ENCODE assay signal across 37 cellular contexts in the genomic region with DNA sequence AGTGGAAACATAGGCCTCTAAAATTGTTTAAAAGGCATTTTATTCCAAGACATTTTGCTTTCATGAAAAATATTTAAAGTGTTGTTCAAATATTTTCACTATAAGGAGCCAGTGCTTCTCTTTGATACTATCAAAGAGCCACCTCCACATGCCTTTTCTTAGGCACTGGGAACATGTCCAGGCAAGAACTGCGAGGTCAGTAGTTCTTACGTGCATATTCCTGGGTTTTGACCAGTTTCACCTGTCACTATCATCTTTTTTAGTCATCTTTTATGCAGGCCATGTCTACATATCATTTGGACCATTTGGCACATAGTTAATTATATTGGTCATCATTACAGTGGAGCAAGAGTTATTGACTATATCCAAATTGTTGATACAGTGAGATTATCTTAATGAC.
"Had no signal": no experiment of that assay in that cellular context is flagged by ENCODE, and none has a peak within 500 bp of the region (broad histone marks: within the 10 kb centered on the region; RNA-seq: fewer than 3 reads in every experiment).

No MANE protein-coding gene starts in this region.

- H3K27me3 ChIP-seq: cardiac muscle cell had no signal

- H3K4me3 Mint-ChIP-seq: activated CD4-positive, alpha-beta T cell treated with anti-CD3 and anti-CD28 coated beads for 36 hours; activated CD4-positive, alpha-beta T cell treated with anti-CD3 and anti-CD28 coated beads, Interleukin-2, amount 10 ng/mL, durations not matched to agents 7 days and 5 days; activated naive CD4-positive, alpha-beta T cell treated with anti-CD3 and anti-CD28 coated beads, Interleukin-2, amount 10 ng/mL, durations not matched to agents 7 days and 5 days; activated naive CD8-positive, alpha-beta T cell; activated naive CD8-positive, alpha-beta T cell treated with anti-CD3 and anti-CD28 coated beads, Interleukin-2, amount 50 U/mL, for 24 hours; activated T-cell treated with anti-CD3 and anti-CD28 coated beads, Interleukin-2, amount 50 U/mL, for 4 hours; activated T-helper 1 cell treated with anti-CD3 and anti-CD28 coated beads, Interleukin-12 subunit alpha, Interleukin-12 subunit beta, Interleukin-2, Interleukin-4 antibody, amounts not matched to agents 30 ng/mL and 10 ng/mL and 1 ng/mL, durations not matched to agents 14 hours and 24 hours and 36 hours; brain; central memory CD8-positive, alpha-beta T cell; T-helper 1 cell treated with Interleukin-12 subunit alpha and Interleukin-12 subunit beta and Interleukin-4 antibody, amounts not matched to agents 30 μg/mL and 1 μg/mL, for 36 hours; T-helper 2 cell treated with Interferon-gamma antibody and Interleukin-4, amounts not matched to agents 5 μg/mL and 100 μg/mL, for 36 hours had no signal

- H3K36me3 ChIP-seq: cardiac muscle cell had no signal

- H3K4me2 ChIP-seq: PC-9 had no signal

- H3K4me1 Mint-ChIP-seq: activated CD4-positive, alpha-beta T cell treated with anti-CD3 and anti-CD28 coated beads for 36 hours; activated CD4-positive, alpha-beta T cell treated with anti-CD3 and anti-CD28 coated beads, Interleukin-2, amount 10 ng/mL, durations not matched to agents 7 days and 5 days; activated naive CD4-positive, alpha-beta T cell treated with anti-CD3 and anti-CD28 coated beads, Interleukin-2, amount 10 ng/mL, durations not matched to agents 7 days and 5 days; activated naive CD8-positive, alpha-beta T cell treated with anti-CD3 and anti-CD28 coated beads, Interleukin-2, amount 50 U/mL, for 24 hours; brain; central memory CD8-positive, alpha-beta T cell had no signal

- H3K9me3 Mint-ChIP-seq: activated CD4-positive, alpha-beta T cell treated with anti-CD3 and anti-CD28 coated beads, Interleukin-2, amount 10 ng/mL, durations not matched to agents 7 days and 5 days; activated T-cell treated with anti-CD3 and anti-CD28 coated beads, Interleukin-2, amount 50 U/mL, for 4 hours; activated T-helper 1 cell treated with anti-CD3 and anti-CD28 coated beads, Interleukin-12 subunit alpha, Interleukin-12 subunit beta, Interleukin-2, Interleukin-4 antibody, amounts not matched to agents 30 ng/mL and 10 ng/mL and 1 ng/mL, durations not matched to agents 14 hours and 24 hours and 36 hours; brain; central memory CD8-positive, alpha-beta T cell; T-helper 1 cell treated with Interleukin-12 subunit alpha and Interleukin-12 subunit beta and Interleukin-4 antibody, amounts not matched to agents 30 μg/mL and 1 μg/mL, for 36 hours; T-helper 2 cell treated with Interferon-gamma antibody and Interleukin-4, amounts not matched to agents 5 μg/mL and 100 μg/mL, for 36 hours had no signal

- H3K27ac Mint-ChIP-seq: activated CD4-positive, alpha-beta T cell treated with anti-CD3 and anti-CD28 coated beads for 36 hours; activated CD4-positive, alpha-beta T cell treated with anti-CD3 and anti-CD28 coated beads, Interleukin-2, amount 10 ng/mL, durations not matched to agents 7 days and 5 days; activated naive CD4-positive, alpha-beta T cell treated with anti-CD3 and anti-CD28 coated beads, Interleukin-2, amount 10 ng/mL, durations not matched to agents 7 days and 5 days; activated naive CD8-positive, alpha-beta T cell; activated naive CD8-positive, alpha-beta T cell treated with anti-CD3 and anti-CD28 coated beads, Interleukin-2, amount 50 U/mL, for 24 hours; activated T-helper 1 cell treated with anti-CD3 and anti-CD28 coated beads, Interleukin-12 subunit alpha, Interleukin-12 subunit beta, Interleukin-2, Interleukin-4 antibody, amounts not matched to agents 30 ng/mL and 10 ng/mL and 1 ng/mL, durations not matched to agents 14 hours and 24 hours and 36 hours; brain; T-helper 1 cell treated with Interleukin-12 subunit alpha and Interleukin-12 subunit beta and Interleukin-4 antibody, amounts not matched to agents 30 μg/mL and 1 μg/mL, for 36 hours; T-helper 2 cell treated with Interferon-gamma antibody and Interleukin-4, amounts not matched to agents 5 μg/mL and 100 μg/mL, for 36 hours had no signal

- H3K36me3 Mint-ChIP-seq: activated naive CD4-positive, alpha-beta T cell treated with anti-CD3 and anti-CD28 coated beads, Interleukin-2, amount 10 ng/mL, durations not matched to agents 7 days and 5 days; activated naive CD8-positive, alpha-beta T cell; brain had no signal

- ATAC-seq: activated CD4-positive, alpha-beta T cell treated with anti-CD3 and anti-CD28 coated beads for 36 hours; activated CD4-positive, CD25-positive, alpha-beta regulatory T cell treated with anti-CD3 and anti-CD28 coated beads, Interleukin-2, amount 50 U/mL, for 24 hours; activated naive CD8-positive, alpha-beta T cell treated with anti-CD3 and anti-CD28 coated beads, Interleukin-2, amount 50 U/mL, for 24 hours; activated T-cell treated with anti-CD3 and anti-CD28 coated beads, Interleukin-2, amount 50 U/mL, for 4 hours; Right ventricle myocardium inferior had no signal

- H3K27ac ChIP-seq: cardiac muscle cell, PC-9, RWPE1 had no signal

- DNase-seq: activated CD4-positive, alpha-beta T cell treated with anti-CD3 and anti-CD28 coated beads for 36 hours; activated CD4-positive, alpha-beta T cell treated with anti-CD3 and anti-CD28 coated beads, Interleukin-2, amount 10 ng/mL, durations not matched to agents 7 days and 5 days; activated CD4-positive, alpha-beta T cell treated with anti-CD3 and anti-CD28 coated beads, Interleukin-2, amount 50 U/mL, for 48 hours; activated CD8-positive, alpha-beta memory T cell treated with anti-CD3 and anti-CD28 coated beads, Interleukin-2, amount 50 U/mL, for 4 hours; activated effector memory CD4-positive, alpha-beta T cell treated with Interleukin-2 at 50 U/mL for 16 hours; activated naive CD4-positive, alpha-beta T cell treated with anti-CD3 and anti-CD28 coated beads, Interleukin-2, amount 10 ng/mL, durations not matched to agents 7 days and 5 days; activated naive CD8-positive, alpha-beta T cell treated with anti-CD3 and anti-CD28 coated beads, Interleukin-2, amount 50 U/mL, for 24 hours; activated T-cell treated with anti-CD3 and anti-CD28 coated beads for 4 hours; activated T-cell treated with anti-CD3 and anti-CD28 coated beads, Interleukin-2, amount 50 U/mL, for 4 hours; anterior cingulate cortex; Kasumi-1; KG1; MM.1S; MV-4-11; NCI-H1092; NCI-H1436 treated with DMSO at 0.1 percent for 48 hours; NCI-H1694 treated with DMSO at 0.1 percent for 48 hours; NCI-H2029 treated with DMSO at 0.1 percent for 48 hours; NCI-H2107; NCI-H2171; NCI-H510A; NCI-H526; NCI-H748 treated with DMSO at 0.1 percent for 48 hours; NK-92 treated with Interleukin-12 subunit alpha and Interleukin-12 subunit beta, amount 100 ng/mL, for 24 hours; PC-9 had no signal

- H3K27me3 Mint-ChIP-seq: activated CD4-positive, alpha-beta T cell treated with anti-CD3 and anti-CD28 coated beads for 36 hours; activated CD4-positive, alpha-beta T cell treated with anti-CD3 and anti-CD28 coated beads, Interleukin-2, amount 10 ng/mL, durations not matched to agents 7 days and 5 days; activated naive CD4-positive, alpha-beta T cell treated with anti-CD3 and anti-CD28 coated beads, Interleukin-2, amount 10 ng/mL, durations not matched to agents 7 days and 5 days; activated naive CD8-positive, alpha-beta T cell; activated naive CD8-positive, alpha-beta T cell treated with anti-CD3 and anti-CD28 coated beads, Interleukin-2, amount 50 U/mL, for 24 hours; brain; central memory CD8-positive, alpha-beta T cell had no signal

- H2AFZ ChIP-seq: PC-9 had no signal

- H3K4me3 ChIP-seq: cardiac muscle cell, PC-9 had no signal

- FAIRE-seq: RCC 7860, TTC549 had no signal
